3 cellular contexts compared by ENCODE assay signal in genomic region chr11:33135768-33136443, GRCh38.
A peak's percentile ranks its signal among the peaks of the same experiment; 100 is the strongest.
TF ChIP-seq lines count a peak whose summit lies in the region.

No MANE protein-coding gene starts in this region.

TF ChIP-seq in liver, 16 proteins besides CTCF, POLR2A, EP300 and RAD21:
- no peak for TF ChIP-seq FOXA2 (IDR thresholded peaks at IDR 0.05)
- TF ChIP-seq NR2F2 (IDR thresholded peaks at IDR 0.05): no peak
- TF ChIP-seq HNF4A (conservative IDR thresholded peaks at IDR 0.05): peak; percentile 84 to 88
- no peak for TF ChIP-seq ATF3 (IDR thresholded peaks at IDR 0.05)
- TF ChIP-seq SP1 (IDR thresholded peaks at IDR 0.05): peak; percentile 70
- TF ChIP-seq TAF1 (conservative IDR thresholded peaks at IDR 0.05): no peak
- TF ChIP-seq, protein P1, sequence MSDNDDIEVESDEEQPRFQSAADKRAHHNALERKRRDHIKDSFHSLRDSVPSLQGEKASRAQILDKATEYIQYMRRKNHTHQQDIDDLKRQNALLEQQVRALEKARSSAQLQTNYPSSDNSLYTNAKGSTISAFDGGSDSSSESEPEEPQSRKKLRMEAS (IDR thresholded peaks at IDR 0.05): no peak
- TF ChIP-seq EGR1 (IDR thresholded peaks at IDR 0.05; ENCODE audit: low read depth in 2 of 2): no peak
- TF ChIP-seq HNF4G (IDR thresholded peaks at IDR 0.05): peak; percentile 62
- TF ChIP-seq, protein P2, sequence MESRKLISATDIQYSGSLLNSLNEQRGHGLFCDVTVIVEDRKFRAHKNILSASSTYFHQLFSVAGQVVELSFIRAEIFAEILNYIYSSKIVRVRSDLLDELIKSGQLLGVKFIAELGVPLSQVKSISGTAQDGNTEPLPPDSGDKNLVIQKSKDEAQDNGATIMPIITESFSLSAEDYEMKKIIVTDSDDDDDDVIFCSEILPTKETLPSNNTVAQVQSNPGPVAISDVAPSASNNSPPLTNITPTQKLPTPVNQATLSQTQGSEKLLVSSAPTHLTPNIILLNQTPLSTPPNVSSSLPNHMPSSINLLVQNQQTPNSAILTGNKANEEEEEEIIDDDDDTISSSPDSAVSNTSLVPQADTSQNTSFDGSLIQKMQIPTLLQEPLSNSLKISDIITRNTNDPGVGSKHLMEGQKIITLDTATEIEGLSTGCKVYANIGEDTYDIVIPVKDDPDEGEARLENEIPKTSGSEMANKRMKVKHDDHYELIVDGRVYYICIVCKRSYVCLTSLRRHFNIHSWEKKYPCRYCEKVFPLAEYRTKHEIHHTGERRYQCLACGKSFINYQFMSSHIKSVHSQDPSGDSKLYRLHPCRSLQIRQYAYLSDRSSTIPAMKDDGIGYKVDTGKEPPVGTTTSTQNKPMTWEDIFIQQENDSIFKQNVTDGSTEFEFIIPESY (IDR thresholded peaks at IDR 0.05): peak; percentile 22
- peak in 1 of 2 donors; percentile 17 for TF ChIP-seq JUND (IDR thresholded peaks at IDR 0.05)
- TF ChIP-seq FOXA1 (IDR thresholded peaks at IDR 0.05): no peak
- TF ChIP-seq YY1 (IDR thresholded peaks at IDR 0.05): peak; percentile 57
- peak in 1 of 2 donors; percentile 22 for TF ChIP-seq GABPA (IDR thresholded peaks at IDR 0.05 in 1 of 2, conservative IDR thresholded peaks at IDR 0.05 in 1 of 2)
- peak; percentile 43 for TF ChIP-seq REST (IDR thresholded peaks at IDR 0.05)
- TF ChIP-seq RXRA (IDR thresholded peaks at IDR 0.05): peak; percentile 47 to 67

TF ChIP-seq in HepG2, 621 proteins besides CTCF, POLR2A, EP300 and RAD21:
- TF ChIP-seq PHB2 (IDR thresholded peaks at IDR 0.05; ENCODE audit: partially characterized antibody) (no peak), BRF2 (CRISPR knock-in tag; IDR thresholded peaks at IDR 0.05) (no peak), GATAD2A (CRISPR knock-in tag; IDR thresholded peaks at IDR 0.05) (no peak), ZBTB21 (CRISPR knock-in tag; IDR thresholded peaks at IDR 0.05) (no peak), ZFP1 (CRISPR knock-in tag; IDR thresholded peaks at IDR 0.05) (no peak), MEIS2 (CRISPR knock-in tag; IDR thresholded peaks at IDR 0.05) (no peak), SUZ12 (IDR thresholded peaks at IDR 0.05; ENCODE audit: low read depth, low read length) (no peak), ZNF335 (CRISPR knock-in tag; IDR thresholded peaks at IDR 0.05) (no peak), TEAD2 (CRISPR knock-in tag; IDR thresholded peaks at IDR 0.05) (no peak), CEBPB (IDR thresholded peaks at IDR 0.05; ENCODE audit: borderline replicate concordance, low read depth, low read length) (no peak), ZNF629 (CRISPR knock-in tag; conservative IDR thresholded peaks at IDR 0.05) (no peak)
- TF ChIP-seq, protein P3, sequence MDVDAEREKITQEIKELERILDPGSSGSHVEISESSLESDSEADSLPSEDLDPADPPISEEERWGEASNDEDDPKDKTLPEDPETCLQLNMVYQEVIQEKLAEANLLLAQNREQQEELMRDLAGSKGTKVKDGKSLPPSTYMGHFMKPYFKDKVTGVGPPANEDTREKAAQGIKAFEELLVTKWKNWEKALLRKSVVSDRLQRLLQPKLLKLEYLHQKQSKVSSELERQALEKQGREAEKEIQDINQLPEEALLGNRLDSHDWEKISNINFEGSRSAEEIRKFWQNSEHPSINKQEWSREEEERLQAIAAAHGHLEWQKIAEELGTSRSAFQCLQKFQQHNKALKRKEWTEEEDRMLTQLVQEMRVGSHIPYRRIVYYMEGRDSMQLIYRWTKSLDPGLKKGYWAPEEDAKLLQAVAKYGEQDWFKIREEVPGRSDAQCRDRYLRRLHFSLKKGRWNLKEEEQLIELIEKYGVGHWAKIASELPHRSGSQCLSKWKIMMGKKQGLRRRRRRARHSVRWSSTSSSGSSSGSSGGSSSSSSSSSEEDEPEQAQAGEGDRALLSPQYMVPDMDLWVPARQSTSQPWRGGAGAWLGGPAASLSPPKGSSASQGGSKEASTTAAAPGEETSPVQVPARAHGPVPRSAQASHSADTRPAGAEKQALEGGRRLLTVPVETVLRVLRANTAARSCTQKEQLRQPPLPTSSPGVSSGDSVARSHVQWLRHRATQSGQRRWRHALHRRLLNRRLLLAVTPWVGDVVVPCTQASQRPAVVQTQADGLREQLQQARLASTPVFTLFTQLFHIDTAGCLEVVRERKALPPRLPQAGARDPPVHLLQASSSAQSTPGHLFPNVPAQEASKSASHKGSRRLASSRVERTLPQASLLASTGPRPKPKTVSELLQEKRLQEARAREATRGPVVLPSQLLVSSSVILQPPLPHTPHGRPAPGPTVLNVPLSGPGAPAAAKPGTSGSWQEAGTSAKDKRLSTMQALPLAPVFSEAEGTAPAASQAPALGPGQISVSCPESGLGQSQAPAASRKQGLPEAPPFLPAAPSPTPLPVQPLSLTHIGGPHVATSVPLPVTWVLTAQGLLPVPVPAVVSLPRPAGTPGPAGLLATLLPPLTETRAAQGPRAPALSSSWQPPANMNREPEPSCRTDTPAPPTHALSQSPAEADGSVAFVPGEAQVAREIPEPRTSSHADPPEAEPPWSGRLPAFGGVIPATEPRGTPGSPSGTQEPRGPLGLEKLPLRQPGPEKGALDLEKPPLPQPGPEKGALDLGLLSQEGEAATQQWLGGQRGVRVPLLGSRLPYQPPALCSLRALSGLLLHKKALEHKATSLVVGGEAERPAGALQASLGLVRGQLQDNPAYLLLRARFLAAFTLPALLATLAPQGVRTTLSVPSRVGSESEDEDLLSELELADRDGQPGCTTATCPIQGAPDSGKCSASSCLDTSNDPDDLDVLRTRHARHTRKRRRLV (CRISPR knock-in tag; IDR thresholded peaks at IDR 0.05): no peak
- TF ChIP-seq, protein P4, sequence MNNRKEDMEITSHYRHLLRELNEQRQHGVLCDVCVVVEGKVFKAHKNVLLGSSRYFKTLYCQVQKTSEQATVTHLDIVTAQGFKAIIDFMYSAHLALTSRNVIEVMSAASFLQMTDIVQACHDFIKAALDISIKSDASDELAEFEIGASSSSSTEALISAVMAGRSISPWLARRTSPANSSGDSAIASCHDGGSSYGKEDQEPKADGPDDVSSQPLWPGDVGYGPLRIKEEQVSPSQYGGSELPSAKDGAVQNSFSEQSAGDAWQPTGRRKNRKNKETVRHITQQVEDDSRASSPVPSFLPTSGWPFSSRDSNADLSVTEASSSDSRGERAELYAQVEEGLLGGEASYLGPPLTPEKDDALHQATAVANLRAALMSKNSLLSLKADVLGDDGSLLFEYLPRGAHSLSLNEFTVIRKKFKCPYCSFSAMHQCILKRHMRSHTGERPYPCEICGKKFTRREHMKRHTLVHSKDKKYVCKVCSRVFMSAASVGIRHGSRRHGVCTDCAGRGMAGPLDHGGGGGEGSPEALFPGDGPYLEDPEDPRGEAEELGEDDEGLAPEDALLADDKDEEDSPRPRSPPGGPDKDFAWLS (CRISPR knock-in tag; IDR thresholded peaks at IDR 0.05; ENCODE audit: borderline replicate concordance): no peak

TF ChIP-seq in WTC11, 78 proteins besides CTCF, POLR2A, EP300 and RAD21:
- no peak for TF ChIP-seq ZMAT4 (CRISPR knock-in tag; IDR thresholded peaks at IDR 0.05)
- TF ChIP-seq, protein P5, sequence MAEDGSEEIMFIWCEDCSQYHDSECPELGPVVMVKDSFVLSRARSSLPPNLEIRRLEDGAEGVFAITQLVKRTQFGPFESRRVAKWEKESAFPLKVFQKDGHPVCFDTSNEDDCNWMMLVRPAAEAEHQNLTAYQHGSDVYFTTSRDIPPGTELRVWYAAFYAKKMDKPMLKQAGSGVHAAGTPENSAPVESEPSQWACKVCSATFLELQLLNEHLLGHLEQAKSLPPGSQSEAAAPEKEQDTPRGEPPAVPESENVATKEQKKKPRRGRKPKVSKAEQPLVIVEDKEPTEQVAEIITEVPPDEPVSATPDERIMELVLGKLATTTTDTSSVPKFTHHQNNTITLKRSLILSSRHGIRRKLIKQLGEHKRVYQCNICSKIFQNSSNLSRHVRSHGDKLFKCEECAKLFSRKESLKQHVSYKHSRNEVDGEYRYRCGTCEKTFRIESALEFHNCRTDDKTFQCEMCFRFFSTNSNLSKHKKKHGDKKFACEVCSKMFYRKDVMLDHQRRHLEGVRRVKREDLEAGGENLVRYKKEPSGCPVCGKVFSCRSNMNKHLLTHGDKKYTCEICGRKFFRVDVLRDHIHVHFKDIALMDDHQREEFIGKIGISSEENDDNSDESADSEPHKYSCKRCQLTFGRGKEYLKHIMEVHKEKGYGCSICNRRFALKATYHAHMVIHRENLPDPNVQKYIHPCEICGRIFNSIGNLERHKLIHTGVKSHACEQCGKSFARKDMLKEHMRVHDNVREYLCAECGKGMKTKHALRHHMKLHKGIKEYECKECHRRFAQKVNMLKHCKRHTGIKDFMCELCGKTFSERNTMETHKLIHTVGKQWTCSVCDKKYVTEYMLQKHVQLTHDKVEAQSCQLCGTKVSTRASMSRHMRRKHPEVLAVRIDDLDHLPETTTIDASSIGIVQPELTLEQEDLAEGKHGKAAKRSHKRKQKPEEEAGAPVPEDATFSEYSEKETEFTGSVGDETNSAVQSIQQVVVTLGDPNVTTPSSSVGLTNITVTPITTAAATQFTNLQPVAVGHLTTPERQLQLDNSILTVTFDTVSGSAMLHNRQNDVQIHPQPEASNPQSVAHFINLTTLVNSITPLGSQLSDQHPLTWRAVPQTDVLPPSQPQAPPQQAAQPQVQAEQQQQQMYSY (CRISPR knock-in tag; IDR thresholded peaks at IDR 0.05): no peak
- TF ChIP-seq E2F5 (CRISPR knock-in tag; IDR thresholded peaks at IDR 0.05): no peak
TF ChIP-seq in WTC11: peak in this region for 0.
